ENCODE assay signal across 17 cellular contexts in genomic region chr12:131115766-131116165, GRCh38.
"Had no signal": no experiment of that assay in that cellular context is flagged by ENCODE, and none has a peak within 500 bp of the region (broad histone marks: within the 10 kb centered on the region; RNA-seq: fewer than 3 reads in every experiment).

No MANE protein-coding gene starts in this region.

- H3K36me3 ChIP-seq: ascending aorta, thoracic aorta had no signal

- H3K4me1 ChIP-seq: ascending aorta, lower lobe of right lung had no signal

- DNase-seq: activated CD4-positive, alpha-beta T cell treated with anti-CD3 and anti-CD28 coated beads, Interleukin-2, amount 50 U/mL, for 1 hour; activated CD8-positive, alpha-beta memory T cell treated with anti-CD3 and anti-CD28 coated beads, Interleukin-2, amount 50 U/mL, for 4 hours; activated naive CD4-positive, alpha-beta T cell treated with anti-CD3 and anti-CD28 coated beads, Interleukin-2, amount 10 ng/mL, durations not matched to agents 7 days and 5 days; activated naive CD8-positive, alpha-beta T cell treated with anti-CD3 and anti-CD28 coated beads, Interleukin-2, amount 50 U/mL, for 24 hours; activated T-cell treated with anti-CD3 and anti-CD28 coated beads, Interleukin-2, amount 50 U/mL, for 4 hours; effector memory CD8-positive, alpha-beta T cell; esophagus squamous epithelium; immature natural killer cell; kidney glomerular epithelial cell; natural killer cell; small intestine; stimulated activated CD4-positive, alpha-beta T cell treated with anti-CD3 and anti-CD28 coated beads, Interleukin-4, amount 100 ng/mL, for 1 hour; stimulated activated naive CD8-positive, alpha-beta T cell treated with anti-CD3 and anti-CD28 coated beads, Interleukin-15, amount 100 ng/mL, for 72 hours; T1000 had no signal

- H3K4me1 Mint-ChIP-seq: activated naive CD4-positive, alpha-beta T cell treated with anti-CD3 and anti-CD28 coated beads, Interleukin-2, amount 10 ng/mL, durations not matched to agents 7 days and 5 days; immature natural killer cell; natural killer cell had no signal

- H3K27ac ChIP-seq: ascending aorta, lower lobe of right lung, thoracic aorta had no signal

- H3K27me3 ChIP-seq: ascending aorta had no signal

- H3K4me3 Mint-ChIP-seq: activated naive CD4-positive, alpha-beta T cell treated with anti-CD3 and anti-CD28 coated beads, Interleukin-2, amount 10 ng/mL, durations not matched to agents 7 days and 5 days; activated naive CD8-positive, alpha-beta T cell treated with anti-CD3 and anti-CD28 coated beads, Interleukin-2, amount 50 U/mL, for 24 hours; activated T-cell treated with anti-CD3 and anti-CD28 coated beads, Interleukin-2, amount 50 U/mL, for 4 hours; effector memory CD8-positive, alpha-beta T cell; immature natural killer cell; natural killer cell; stimulated activated naive CD8-positive, alpha-beta T cell treated with anti-CD3 and anti-CD28 coated beads, Interleukin-15, amount 100 ng/mL, for 72 hours had no signal

- H3K9me3 Mint-ChIP-seq: activated naive CD4-positive, alpha-beta T cell treated with anti-CD3 and anti-CD28 coated beads, Interleukin-2, amount 10 ng/mL, durations not matched to agents 7 days and 5 days; activated naive CD8-positive, alpha-beta T cell treated with anti-CD3 and anti-CD28 coated beads, Interleukin-2, amount 50 U/mL, for 24 hours; activated T-cell treated with anti-CD3 and anti-CD28 coated beads, Interleukin-2, amount 50 U/mL, for 4 hours; effector memory CD8-positive, alpha-beta T cell; immature natural killer cell; natural killer cell; stimulated activated naive CD8-positive, alpha-beta T cell treated with anti-CD3 and anti-CD28 coated beads, Interleukin-15, amount 100 ng/mL, for 72 hours had no signal

- H3K36me3 Mint-ChIP-seq: activated naive CD4-positive, alpha-beta T cell treated with anti-CD3 and anti-CD28 coated beads, Interleukin-2, amount 10 ng/mL, durations not matched to agents 7 days and 5 days; immature natural killer cell; natural killer cell had no signal

- H3K27ac Mint-ChIP-seq: activated naive CD4-positive, alpha-beta T cell treated with anti-CD3 and anti-CD28 coated beads, Interleukin-2, amount 10 ng/mL, durations not matched to agents 7 days and 5 days; activated naive CD8-positive, alpha-beta T cell treated with anti-CD3 and anti-CD28 coated beads, Interleukin-2, amount 50 U/mL, for 24 hours; effector memory CD8-positive, alpha-beta T cell; immature natural killer cell; natural killer cell; stimulated activated naive CD8-positive, alpha-beta T cell treated with anti-CD3 and anti-CD28 coated beads, Interleukin-15, amount 100 ng/mL, for 72 hours had no signal

- H3K9me3 ChIP-seq: ascending aorta, esophagus squamous epithelium, lower lobe of right lung, thoracic aorta had no signal

- ATAC-seq: activated naive CD8-positive, alpha-beta T cell treated with anti-CD3 and anti-CD28 coated beads, Interleukin-2, amount 50 U/mL, for 24 hours; activated T-cell treated with anti-CD3 and anti-CD28 coated beads, Interleukin-2, amount 50 U/mL, for 4 hours; effector memory CD8-positive, alpha-beta T cell; natural killer cell; stimulated activated naive CD8-positive, alpha-beta T cell treated with anti-CD3 and anti-CD28 coated beads, Interleukin-15, amount 100 ng/mL, for 72 hours had no signal

- H3K4me3 ChIP-seq: ascending aorta, esophagus squamous epithelium, lower lobe of right lung, thoracic aorta had no signal
